Comparison of ENCODE assay signal across 20 cellular contexts in genomic region chr3:186831795-186832194, GRCh38. TPM values are rescaled to one million over a fixed set of nuclear protein-coding genes. Genes with fewer than 3 reads are reported as not detected.
DNase-seq lines count a peak whose midpoint lies in the region; ATAC-seq, FAIRE-seq and TF ChIP-seq lines count a peak whose summit lies in the region.
"Had no signal": no experiment of that assay in that cellular context is flagged by ENCODE, and none has a peak within 500 bp of the region (broad histone marks: within the 10 kb centered on the region; RNA-seq: fewer than 3 reads in every experiment).

No MANE protein-coding gene starts in this region.

- H3K4me3 ChIP-seq in GM23338 = no peak overlapping the region
- H3K4me3 ChIP-seq in HEK293 (ENCODE audit: low read depth, low read length) = no peak overlapping the region
- H3K4me3 ChIP-seq in GM12878 = no peak overlapping the region

- no peaks in the 10 kb centered on the region for H3K79me2 ChIP-seq in GM23338 (replicated peaks; ENCODE audit: insufficient read depth)
- no peaks in the 10 kb centered on the region for H3K79me2 ChIP-seq in GM12878 (ENCODE audit: control insufficient read depth, insufficient read depth, low read length)

- H3K27ac ChIP-seq in GM23338 (ENCODE audit: low read depth) (no peak overlapping the region), HEK293 (ENCODE audit: extremely low read depth, low read depth, low read length) (no peak overlapping the region), GM12878 (ENCODE audit: control insufficient read depth, insufficient read depth) (no peak overlapping the region)

- CTCF ChIA-PET in HEK293 (lab: Yijun Ruan, JAX) = interaction anchor here (2.2 kb wide), 1 partner anchor 18 kb away, joined by 7 read pairs; no protein-coding TSS in a partner anchor
- CTCF ChIA-PET in GM12878 (lab: Yijun Ruan, JAX) = no interaction called here

- in situ Hi-C loops in GM12878 (cut with MboI) = no loop called here

- RAD21 ChIA-PET in GM12878 (lab: Charles Lee; ENCODE audit: unreplicated experiment) = no interaction called here

- DNase-seq in GM23338 (ENCODE audit: low spot score) (no peak), GM12878 (ENCODE audit: low read depth, low spot score) (no peak), islet precursor cell (peak; percentile 30), activated gamma-delta T cell treated with Interleukin-2 at 50 U/mL for 16 hours (no peak), DMS79 (lab: John Stamatoyannopoulos, UW) (no peak)
- DNase-seq: ACHN; BE2C; C1 segment of cervical spinal cord; CD4-positive, CD25-positive, alpha-beta regulatory T cell; CD8-positive, alpha-beta memory T cell; COR-L47; GDM1; HCEC 1CT; HFFc6 had no signal

- H4K20me1 ChIP-seq in GM23338 (replicated peaks; ENCODE audit: insufficient read depth) = no peaks in the 10 kb centered on the region
- H4K20me1 ChIP-seq in GM12878 (ENCODE audit: control insufficient read depth, insufficient read depth) = no peaks in the 10 kb centered on the region

- no peak for TF ChIP-seq RAD21 in GM12878 (IDR thresholded peaks at IDR 0.05; ENCODE audit: insufficient read depth, low read depth, low read length)

- POLR2A ChIA-PET in HEK293 (lab: Yijun Ruan, JAX) = no interaction called here
- POLR2A ChIA-PET in GM12878 (lab: Charles Lee) = no interaction called here

- H3K36me3 ChIP-seq in GM23338 (ENCODE audit: insufficient read depth) (no peaks in the 10 kb centered on the region), HEK293 (ENCODE audit: control insufficient read depth in 2 of 2, insufficient read depth in 1 of 2, low read length in 2 of 2) (no peaks in the 10 kb centered on the region), GM12878 (ENCODE audit: control insufficient read depth in 2 of 2, insufficient read depth in 2 of 2, low read length in 1 of 2) (no peaks in the 10 kb centered on the region)
- H3K36me3 ChIP-seq: BE2C had no signal

- H3F3A ChIP-seq in GM23338 (replicated peaks; ENCODE audit: low read depth) = no peaks in the 10 kb centered on the region; the same call in 1 of the 2 replicates

- peaks cover 32% of the 10 kb centered on the region for H3K27me3 ChIP-seq in GM23338 (ENCODE audit: insufficient read depth)
- peaks cover 6 to 16% of the 10 kb centered on the region in 2 experiments for H3K27me3 ChIP-seq in GM12878 (replicated peaks in 1 of 2; ENCODE audit: control insufficient read depth in 2 of 2, insufficient read depth in 2 of 2, low read length in 1 of 2)

- peaks cover 3% of the 10 kb centered on the region; the same call in 2 of the 3 replicates for H3K4me1 Mint-ChIP-seq in GM23338

- 43% methylated on average over 4 of the region's 4 CpGs for WGBS in GM12878 (ENCODE audit: insufficient coverage, insufficient replicate concordance, low lambda C conversion rate, missing lambda C conversion rate)

- H3K27ac Mint-ChIP-seq in GM23338 = no peak overlapping the region
- H3K27ac Mint-ChIP-seq: CD4-positive, CD25-positive, alpha-beta regulatory T cell; HFFc6 had no signal

- no peaks in the 10 kb centered on the region for H3K4me1 ChIP-seq in GM23338 (ENCODE audit: insufficient read depth)
- no peaks in the 10 kb centered on the region for H3K4me1 ChIP-seq in HEK293 (ENCODE audit: control insufficient read depth, insufficient read depth, low read length)
- H3K4me1 ChIP-seq in GM12878 (ENCODE audit: control insufficient read depth, insufficient read depth, low read length) = no peaks in the 10 kb centered on the region
- H3K4me1 ChIP-seq: BE2C had no signal

- H3K9me3 ChIP-seq in HEK293 (ENCODE audit: control insufficient read depth, insufficient read depth, low read depth, low read length) (no peaks in the 10 kb centered on the region), GM12878 (replicated peaks; ENCODE audit: control insufficient read depth, insufficient read depth, low read length) (no peaks in the 10 kb centered on the region)
- H3K9me3 ChIP-seq: BE2C had no signal

- no peak for FAIRE-seq in GM12878 (lab: Jason Lieb, UNC)
- FAIRE-seq: A204.1, D721Med, H54, HTR-8/SVneo had no signal

- H3K4me3 Mint-ChIP-seq in GM23338 = no peak overlapping the region
- H3K4me3 Mint-ChIP-seq: CD4-positive, CD25-positive, alpha-beta regulatory T cell; CD8-positive, alpha-beta memory T cell; HFFc6 had no signal

- H3K27me3 Mint-ChIP-seq in GM23338 (ENCODE audit: insufficient read depth, low read depth, poor library complexity) = peaks cover 17% of the 10 kb centered on the region

- peaks cover 3% of the 10 kb centered on the region; the same call in 1 of the 2 replicates for H3K9me2 ChIP-seq in GM23338 (ENCODE audit: insufficient read depth)

- BruUV-seq in GM12878 (replicated peaks; lab: Mats Ljungman, UMichigan) = no TSS peak

- intact Hi-C loops in GM12878 (cut with micrococcal nuclease; ENCODE audit: unreplicated experiment) = no loop called here

- ATAC-seq in GM23338 = no peak
- no peak for ATAC-seq in GM12878

- no peak for TF ChIP-seq EP300 in GM12878 (IDR thresholded peaks at IDR 0.05; ENCODE audit: borderline replicate concordance in 1 of 2, control insufficient read depth in 1 of 2, low read depth in 2 of 2, low read length in 2 of 2)

- H3K36me3 Mint-ChIP-seq in GM23338 (ENCODE audit: low read depth) = no peaks in the 10 kb centered on the region
- H3K36me3 Mint-ChIP-seq: CD4-positive, CD25-positive, alpha-beta regulatory T cell; CD8-positive, alpha-beta memory T cell had no signal

- TF ChIP-seq POLR2A in GM12878 (IDR thresholded peaks at IDR 0.05; ENCODE audit: low read depth, low read length) = no peak

- H3K9me3 Mint-ChIP-seq in GM23338 = no peaks in the 10 kb centered on the region
- H3K9me3 Mint-ChIP-seq: CD8-positive, alpha-beta memory T cell; HFFc6 had no signal

- H2AFZ ChIP-seq in GM23338 = no peak overlapping the region
- H2AFZ ChIP-seq in GM12878 (ENCODE audit: control insufficient read depth, low read depth, low read length) = no peak overlapping the region

- SMC1A ChIA-PET in GM12878 (lab: Charles Lee; ENCODE audit: uncharacterized antibody, unreplicated experiment) = no interaction called here

- H3K4me2 ChIP-seq in GM23338 (no peak overlapping the region), GM12878 (ENCODE audit: control insufficient read depth, insufficient read depth) (no peak overlapping the region)

- no peak overlapping the region for H3K9ac ChIP-seq in GM12878 (ENCODE audit: control insufficient read depth, insufficient read depth, low read length)

- TF ChIP-seq CTCF in GM23338 (conservative IDR thresholded peaks at IDR 0.05; ENCODE audit: low read depth in 2 of 2) = no peak
- no peak for TF ChIP-seq CTCF in HEK293 (tag by site-specific recombination; IDR thresholded peaks at IDR 0.05)
- TF ChIP-seq CTCF in GM12878 (IDR thresholded peaks at IDR 0.05 in 2 of 3, conservative IDR thresholded peaks at IDR 0.05 in 1 of 3; ENCODE audit: control insufficient read depth in 2 of 3, extremely low read depth in 1 of 3, insufficient read depth in 1 of 3, low read depth in 3 of 3, low read length in 3 of 3) = no peak

RNA-seq across cellular contexts. Expression of gene ADIPOQ, which starts 10.7 kb away (rescaled TPM):
- total RNA-seq in GM23338 (2014; rRNA removed; shearing (Covaris generic)) = not detected in 2 replicates
- polyA plus RNA-seq in GM23338 (2016; fragmentation: Nextera tagmentation; extraction: Ambion mirVana) = not detected in 2 replicates
- not detected in 2 replicates for total RNA-seq in GM12878 (2013; cell fraction: nucleolus; rRNA removed)
- total RNA-seq in GM12878 (2014; rRNA removed) = not detected in 2 replicates
- total RNA-seq in GM12878 (2014; rRNA removed; fragmentation: Illumina TruSeq; extraction: Trizol) = not detected in 2 replicates
- total RNA-seq in GM12878 (2021) = not detected in 2 replicates
- polyA plus RNA-seq in GM12878 (2011; ENCODE audit: low read depth) = not detected
- polyA plus RNA-seq in GM12878 (2011; rRNA removed) = not detected in 2 replicates
- not detected in 2 replicates for polyA plus RNA-seq in GM12878 (2011; cell fraction: cytosol; rRNA removed)
- not detected in 2 replicates for polyA plus RNA-seq in GM12878 (2011; cell fraction: nucleus; rRNA removed)
- not detected in 2 replicates for polyA plus RNA-seq in GM12878 (2012)
- polyA plus RNA-seq in GM12878 (2014; fragmentation: Illumina TruSeq; extraction: Trizol) = not detected in 2 replicates
- not detected for polyA plus RNA-seq in GM12878 (2014; fragmentation: Nextera tagmentation; extraction: Ambion mirVana)
- polyA plus RNA-seq in GM12878 (2014; rRNA removed) = not detected in 2 replicates
- not detected for polyA plus RNA-seq in GM12878 (2016; fragmentation: Nextera tagmentation; extraction: Ambion mirVana)
- polyA minus RNA-seq in GM12878 (2011; rRNA and poly(A)+ RNA removed) = not detected in 2 replicates
- not detected in 2 replicates for polyA minus RNA-seq in GM12878 (2011; cell fraction: cytosol; rRNA and poly(A)+ RNA removed)
- not detected in 2 replicates for polyA minus RNA-seq in GM12878 (2011; cell fraction: nucleus; rRNA and poly(A)+ RNA removed)
- total RNA-seq: CD4-positive, CD25-positive, alpha-beta regulatory T cell; CD8-positive, alpha-beta memory T cell; Daoy; HFFc6 had no signal
- polyA plus RNA-seq: CD4-positive, CD25-positive, alpha-beta regulatory T cell; CD8-positive, alpha-beta memory T cell had no signal

RNA-seq across cellular contexts. Expression of gene RFC4, which starts 25.5 kb away (rescaled TPM):
- total RNA-seq in GM23338 (2014; rRNA removed; shearing (Covaris generic)) = 107 and 109 TPM in 2 replicates
- 60.3 and 73.3 TPM in 2 replicates for polyA plus RNA-seq in GM23338 (2016; fragmentation: Nextera tagmentation; extraction: Ambion mirVana)
- total RNA-seq in GM12878 (2013; cell fraction: nucleolus; rRNA removed) = 30.5 and 32.4 TPM in 2 replicates
- 79.8 and 91.8 TPM in 2 replicates for total RNA-seq in GM12878 (2014; rRNA removed)
- 112 and 121 TPM in 2 replicates for total RNA-seq in GM12878 (2014; rRNA removed; fragmentation: Illumina TruSeq; extraction: Trizol)
- 63.8 and 69.2 TPM in 2 replicates for total RNA-seq in GM12878 (2021)
- polyA plus RNA-seq in GM12878 (2011; ENCODE audit: low read depth) = 99.9 TPM
- 49.1 and 58.6 TPM in 2 replicates for polyA plus RNA-seq in GM12878 (2011; rRNA removed)
- polyA plus RNA-seq in GM12878 (2011; cell fraction: cytosol; rRNA removed) = 20.8 and 22.0 TPM in 2 replicates
- polyA plus RNA-seq in GM12878 (2011; cell fraction: nucleus; rRNA removed) = 59.2 and 79.0 TPM in 2 replicates
- 45.5 and 55.8 TPM in 2 replicates for polyA plus RNA-seq in GM12878 (2012)
- polyA plus RNA-seq in GM12878 (2014; fragmentation: Illumina TruSeq; extraction: Trizol) = 104 and 141 TPM in 2 replicates
- polyA plus RNA-seq in GM12878 (2014; fragmentation: Nextera tagmentation; extraction: Ambion mirVana) = 100 to 1,000 TPM; 122 to 139 TPM
- 77.6 and 83.1 TPM in 2 replicates for polyA plus RNA-seq in GM12878 (2014; rRNA removed)
- 100 to 1,000 TPM; 144 TPM for polyA plus RNA-seq in GM12878 (2016; fragmentation: Nextera tagmentation; extraction: Ambion mirVana)
- polyA minus RNA-seq in GM12878 (2011; rRNA and poly(A)+ RNA removed) = 11.3 and 13.9 TPM in 2 replicates
- polyA minus RNA-seq in GM12878 (2011; cell fraction: cytosol; rRNA and poly(A)+ RNA removed) = 11.8 and 15.2 TPM in 2 replicates
- polyA minus RNA-seq in GM12878 (2011; cell fraction: nucleus; rRNA and poly(A)+ RNA removed) = 9.9 and 14.0 TPM in 2 replicates

RNA-seq across cellular contexts. Expression of gene EIF4A2, which starts 48.4 kb away (rescaled TPM):
- 666 and 697 TPM in 2 replicates for total RNA-seq in GM23338 (2014; rRNA removed; shearing (Covaris generic))
- polyA plus RNA-seq in GM23338 (2016; fragmentation: Nextera tagmentation; extraction: Ambion mirVana) (386 and 433 TPM in 2 replicates), GM12878 (2011; rRNA removed) (680 and 939 TPM in 2 replicates), GM12878 (2014; fragmentation: Illumina TruSeq; extraction: Trizol) (321 and 430 TPM in 2 replicates), GM12878 (2014; fragmentation: Nextera tagmentation; extraction: Ambion mirVana) (100 to 1,000 TPM; 216 to 263 TPM), GM12878 (2014; rRNA removed) (305 and 359 TPM in 2 replicates), GM12878 (2016; fragmentation: Nextera tagmentation; extraction: Ambion mirVana) (100 to 1,000 TPM; 154 to 159 TPM)
- 983 and 1,030 TPM in 2 replicates for total RNA-seq in GM12878 (2013; cell fraction: nucleolus; rRNA removed)
- total RNA-seq in GM12878 (2014; rRNA removed) (254 and 334 TPM in 2 replicates), GM12878 (2014; rRNA removed; fragmentation: Illumina TruSeq; extraction: Trizol) (321 and 331 TPM in 2 replicates), GM12878 (2021) (255 and 277 TPM in 2 replicates)
- 199 TPM for polyA plus RNA-seq in GM12878 (2011; ENCODE audit: low read depth)
- polyA plus RNA-seq in GM12878 (2011; cell fraction: cytosol; rRNA removed) = 144 and 284 TPM in 2 replicates
- polyA plus RNA-seq in GM12878 (2011; cell fraction: nucleus; rRNA removed) = 1,051 and 1,062 TPM in 2 replicates
- 243 and 320 TPM in 2 replicates for polyA plus RNA-seq in GM12878 (2012)
- polyA minus RNA-seq in GM12878 (2011; rRNA and poly(A)+ RNA removed) = 229 and 363 TPM in 2 replicates
- 147 and 185 TPM in 2 replicates for polyA minus RNA-seq in GM12878 (2011; cell fraction: cytosol; rRNA and poly(A)+ RNA removed)
- polyA minus RNA-seq in GM12878 (2011; cell fraction: nucleus; rRNA and poly(A)+ RNA removed) = 503 and 643 TPM in 2 replicates
